In the genomic region with DNA sequence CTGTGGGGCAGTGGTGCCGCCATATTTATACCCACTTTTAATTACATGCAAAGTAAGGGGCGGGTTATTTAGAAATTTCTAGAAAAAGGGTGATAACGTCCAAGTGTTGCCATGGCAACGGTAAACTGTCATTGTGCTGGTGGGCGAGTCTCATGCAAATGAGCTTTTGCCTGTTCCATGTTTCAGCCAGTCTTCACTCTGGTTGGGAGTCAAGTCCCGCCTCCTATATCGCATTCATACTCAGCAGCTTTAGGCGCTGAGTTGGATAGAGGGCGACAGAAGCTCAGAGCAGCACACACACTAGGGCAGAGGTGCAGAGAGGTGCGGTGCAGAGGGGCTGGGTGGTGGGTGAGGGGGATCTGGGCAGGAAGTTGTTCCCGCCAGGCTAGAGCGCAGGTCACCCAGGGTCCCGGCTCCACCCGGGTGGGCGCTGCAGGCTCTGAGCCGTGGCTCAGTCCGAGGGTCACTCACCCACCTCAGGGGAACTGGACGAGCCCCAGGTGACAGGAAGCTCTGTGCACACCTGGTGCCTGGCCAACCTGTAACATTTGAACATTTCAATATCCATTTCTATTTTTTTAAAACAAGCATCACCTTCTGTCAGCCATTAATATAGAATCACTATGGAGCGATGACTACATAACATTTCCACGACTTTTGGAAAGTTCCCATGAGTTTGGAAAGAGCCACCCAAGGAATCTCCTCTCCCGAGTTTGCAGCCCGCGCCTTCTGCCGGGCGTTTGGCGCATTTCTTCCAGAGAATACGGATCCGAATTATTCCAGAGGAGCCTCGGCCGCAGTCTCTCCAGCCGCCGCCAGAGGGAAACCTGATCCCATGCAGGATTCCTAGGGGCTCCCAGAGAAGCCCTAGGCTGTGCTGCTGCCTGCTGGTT, we compare ENCODE assay signal across 9 cellular contexts.
DNase-seq lines count a peak whose midpoint lies in the region; ATAC-seq and TF ChIP-seq lines count a peak whose summit lies in the region.
"Had no signal": no experiment of that assay in that cellular context is flagged by ENCODE, and none has a peak within 500 bp of the region (broad histone marks: within the 10 kb centered on the region; RNA-seq: fewer than 3 reads in every experiment).

No MANE protein-coding gene starts in this region.

- peak in 12 of 14 donors; percentile 27 to 71 (median 56) for DNase-seq in C1 segment of cervical spinal cord (lab: John Stamatoyannopoulos, UW)
- DNase-seq in HFFc6: peak; percentile 44
- peak; percentile 55 for DNase-seq in NT2/D1 (ENCODE audit: low read depth, low spot score)
- peak; percentile 89 for DNase-seq in ecto neural progenitor cell (ENCODE audit: low spot score)
- peak; percentile 69 to 75 (median 74) for DNase-seq in right lobe of liver
- peak; percentile 64 for DNase-seq in ureter (ENCODE audit: low spot score)
- DNase-seq in activated T-cell treated with anti-CD3 and anti-CD28 coated beads, Interleukin-2, amount 50 U/mL, for 1 hour: no peak

- no peaks in the 10 kb centered on the region for H3K4me1 Mint-ChIP-seq in HFFc6 (ENCODE audit: low read depth)
- H3K4me1 Mint-ChIP-seq: IgD-negative memory B cell had no signal

- 18% methylated on average over 28 of the region's 32 CpGs for WGBS in right lobe of liver (ENCODE audit: insufficient coverage, low coverage, low lambda C conversion rate, missing lambda C conversion rate)

- H3K4me1 ChIP-seq in NT2/D1 (ENCODE audit: insufficient read depth, insufficient read length) (peaks cover 9% of the 10 kb centered on the region), right lobe of liver (no peaks in the 10 kb centered on the region)

- ATAC-seq in right lobe of liver: peak; percentile 87 to 94 (median 91)
- no peak for ATAC-seq in GM21576 (IDR thresholded peaks at IDR 0.05; ENCODE audit: unreplicated experiment)

- no peak overlapping the region for H3K4me3 Mint-ChIP-seq in HFFc6
- H3K4me3 Mint-ChIP-seq: IgD-negative memory B cell had no signal

- H3K4me3 ChIP-seq in NT2/D1 (ENCODE audit: insufficient read length, low read depth) (no peak overlapping the region), right lobe of liver (no peak overlapping the region)

- H3K9me3 ChIP-seq in NT2/D1 (ENCODE audit: insufficient read depth, low read length) (peaks cover 4% of the 10 kb centered on the region; the same call in 1 of the 2 replicates), right lobe of liver (no peaks in the 10 kb centered on the region)

- TF ChIP-seq POLR2A in right lobe of liver (IDR thresholded peaks at IDR 0.05): no peak

- H3K36me3 Mint-ChIP-seq in HFFc6 (ENCODE audit: low read depth): no peaks in the 10 kb centered on the region
- H3K36me3 Mint-ChIP-seq: IgD-negative memory B cell had no signal

- intact Hi-C loops in right lobe of liver (cut with DNase I): no loop called here

- peak; percentile 85 for TF ChIP-seq CTCF in HFFc6 (IDR thresholded peaks at IDR 0.05)
- TF ChIP-seq CTCF in right lobe of liver (IDR thresholded peaks at IDR 0.05): peak; percentile 63 to 89 (median 78)

- H3K27me3 ChIP-seq in NT2/D1 (ENCODE audit: insufficient read depth, insufficient read length) (peaks cover 2% of the 10 kb centered on the region), right lobe of liver (peaks cover 3 to 4% of the 10 kb centered on the region in 2 donors)

- H3K36me3 ChIP-seq in NT2/D1 (ENCODE audit: insufficient read depth, insufficient read length, low read length) (no peaks in the 10 kb centered on the region), right lobe of liver (no peaks in the 10 kb centered on the region)

- no peak overlapping the region for H3K27ac Mint-ChIP-seq in HFFc6
- H3K27ac Mint-ChIP-seq: IgD-negative memory B cell had no signal

- H3K27me3 Mint-ChIP-seq in HFFc6 (ENCODE audit: insufficient read depth): peaks cover 8% of the 10 kb centered on the region

- H3K9ac ChIP-seq in NT2/D1 (ENCODE audit: insufficient read length, low read depth): no peak overlapping the region

- H3K27ac ChIP-seq in right lobe of liver: no peak overlapping the region

- H3K9me3 Mint-ChIP-seq in HFFc6: no peaks in the 10 kb centered on the region
- H3K9me3 Mint-ChIP-seq: IgD-negative memory B cell had no signal
